ENCODE assay signal across 17 cellular contexts in genomic region chr3:153574445-153574844, GRCh38.
DNase-seq lines count a peak whose midpoint lies in the region; ATAC-seq and TF ChIP-seq lines count a peak whose summit lies in the region.
"Had no signal": no experiment of that assay in that cellular context is flagged by ENCODE, and none has a peak within 500 bp of the region (broad histone marks: within the 10 kb centered on the region; RNA-seq: fewer than 3 reads in every experiment).

No MANE protein-coding gene starts in this region.

- H3K9ac ChIP-seq in fibroblast of lung (ENCODE audit: insufficient read depth, low read length), result no peak overlapping the region
- H3K9ac ChIP-seq in MM.1S (ENCODE audit: low read length), result no peak overlapping the region

- H3K9me3 ChIP-seq in fibroblast of lung (ENCODE audit: control insufficient read depth, insufficient read depth, low read depth, low read length), result no peaks in the 10 kb centered on the region
- H3K9me3 ChIP-seq in MM.1S (replicated peaks; ENCODE audit: insufficient read depth, low read length), result no peaks in the 10 kb centered on the region

- H3K27me3 ChIP-seq in fibroblast of lung (ENCODE audit: control insufficient read depth, insufficient read depth, low read length) (no peaks in the 10 kb centered on the region), MM.1S (replicated peaks; ENCODE audit: insufficient read depth, low read length) (no peaks in the 10 kb centered on the region)

- H3K27ac ChIP-seq in fibroblast of lung (ENCODE audit: insufficient read depth, low read length) (no peak overlapping the region), MM.1S (ENCODE audit: low read length) (no peak overlapping the region)

- H3K36me3 ChIP-seq in fibroblast of lung (ENCODE audit: control insufficient read depth, insufficient read depth, low read length) (no peaks in the 10 kb centered on the region), MM.1S (replicated peaks; ENCODE audit: insufficient read depth, low read length) (no peaks in the 10 kb centered on the region)

- H4K20me1 ChIP-seq in fibroblast of lung (ENCODE audit: control insufficient read depth, extremely low read depth, insufficient read depth, low read length) (no peaks in the 10 kb centered on the region), MM.1S (ENCODE audit: insufficient read depth, low read length) (no peaks in the 10 kb centered on the region)

- ATAC-seq in HG03135 (IDR thresholded peaks at IDR 0.05; ENCODE audit: unreplicated experiment), result no peak
- no peak for ATAC-seq in GM19324 (IDR thresholded peaks at IDR 0.05; ENCODE audit: low FRiP score, unreplicated experiment)
- ATAC-seq in GM18861 (IDR thresholded peaks at IDR 0.05; ENCODE audit: unreplicated experiment), result no peak

- H3K4me3 ChIP-seq in astrocyte of the cerebellum (ENCODE audit: low read depth, low read length), result no peak overlapping the region
- H3K4me3 ChIP-seq in fibroblast of lung (replicated peaks in 1 of 4; ENCODE audit: control extremely low read depth in 1 of 4, insufficient read depth in 1 of 4, low read depth in 3 of 4, low read length in 4 of 4), result no peak overlapping the region
- no peak overlapping the region for H3K4me3 ChIP-seq in skeletal muscle cell (ENCODE audit: low read depth, low read length)
- no peak overlapping the region for H3K4me3 ChIP-seq in MM.1S (ENCODE audit: low read length)

- TF ChIP-seq CTCF in astrocyte of the cerebellum (IDR thresholded peaks at IDR 0.05; ENCODE audit: low read depth, low read length, missing control alignments) (no peak), fibroblast of lung (conservative IDR thresholded peaks at IDR 0.05 in 1 of 2, IDR thresholded peaks at IDR 0.05 in 1 of 2; ENCODE audit: low read depth in 1 of 2, low read length in 2 of 2) (no peak), MM.1S (IDR thresholded peaks at IDR 0.05; ENCODE audit: low read length) (no peak)

- no peaks in the 10 kb centered on the region for H3K9me2 ChIP-seq in MM.1S (replicated peaks; ENCODE audit: insufficient read depth, low read length)

- no peaks in the 10 kb centered on the region for H3K4me1 ChIP-seq in fibroblast of lung (ENCODE audit: control insufficient read depth, extremely low read depth, insufficient read depth, low read length)
- peaks cover 18% of the 10 kb centered on the region for H3K4me1 ChIP-seq in MM.1S (ENCODE audit: low read length)

- in situ Hi-C loops in astrocyte of the cerebellum (cut with HindIII; ENCODE audit: low sequenced_read_pairs), result no loop called here

- DNase-seq in astrocyte of the cerebellum (ENCODE audit: low read depth) (peak; percentile 9), fibroblast of lung (ENCODE audit: low read depth in 2 of 2) (peak; percentile 24 to 27), skeletal muscle cell (ENCODE audit: low read depth) (peak; percentile 6), MM.1S (no peak)
- DNase-seq: CD4-positive, CD25-positive, alpha-beta regulatory T cell; EL; GF-D8; Karpas-422; NCI-H1105; NCI-H146; NCI-H2029; NCI-H2227 treated with DMSO at 0.1 percent for 48 hours; NCI-H510A; SIG-M5 had no signal

- H3K4me2 ChIP-seq in fibroblast of lung (ENCODE audit: extremely low read depth, insufficient read depth, low read length) (no peak overlapping the region), MM.1S (ENCODE audit: low read depth, low read length) (no peak overlapping the region)

- no peaks in the 10 kb centered on the region for H3F3A ChIP-seq in MM.1S (ENCODE audit: insufficient read depth, low read length)

- H2AFZ ChIP-seq in fibroblast of lung (ENCODE audit: low read length) (no peak overlapping the region), MM.1S (ENCODE audit: low read length) (no peak overlapping the region)

- no peaks in the 10 kb centered on the region for H3K79me2 ChIP-seq in fibroblast of lung (ENCODE audit: control insufficient read depth, insufficient read depth, low read length)
- no peaks in the 10 kb centered on the region for H3K79me2 ChIP-seq in MM.1S (ENCODE audit: low read length)
